9 cellular contexts compared by ENCODE assay signal in the genomic region with DNA sequence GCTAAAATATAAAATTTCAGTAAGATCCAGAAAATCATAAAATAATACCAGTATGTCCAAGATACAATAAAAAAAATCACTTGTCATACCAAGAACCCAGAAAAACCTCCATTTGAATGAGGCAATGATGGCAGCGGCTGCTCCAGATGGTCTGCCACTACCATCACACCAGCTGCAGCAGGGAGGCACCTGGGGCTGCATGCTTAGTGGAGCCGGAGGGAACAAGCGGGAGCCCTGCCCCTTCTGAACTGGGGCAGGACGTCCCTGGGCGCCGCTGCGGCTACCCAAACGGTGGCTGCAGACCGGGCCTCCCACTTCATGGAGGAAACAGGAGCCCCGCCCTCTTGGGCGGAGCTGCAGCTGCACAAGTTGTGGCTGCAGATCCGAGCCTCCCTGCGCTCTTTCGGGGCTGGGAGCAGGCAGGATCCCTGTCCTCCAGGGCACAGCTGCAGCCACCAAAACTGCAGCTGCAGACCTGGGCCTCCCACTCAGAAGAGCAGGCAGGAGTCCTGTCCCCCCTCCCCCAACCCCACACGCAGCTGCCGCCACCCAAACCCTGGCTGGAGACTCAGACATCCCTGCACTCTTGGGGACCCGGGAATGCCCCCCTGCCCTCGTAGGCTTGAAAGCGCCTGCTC. TPM values are rescaled to one million over a fixed set of nuclear protein-coding genes. Genes with fewer than 3 reads are reported as not detected.
A peak's percentile ranks its signal among the peaks of the same experiment; 100 is the strongest.
DNase-seq lines count a peak whose midpoint lies in the region; ATAC-seq and TF ChIP-seq lines count a peak whose summit lies in the region.
"Had no signal": no experiment of that assay in that cellular context is flagged by ENCODE, and none has a peak within 500 bp of the region (broad histone marks: within the 10 kb centered on the region; RNA-seq: fewer than 3 reads in every experiment).

No MANE protein-coding gene starts in this region.

- H3K4me1 ChIP-seq in KMS-11 (ENCODE audit: low read depth, poor library complexity, severe bottlenecking) (peaks cover 19% of the 10 kb centered on the region), heart left ventricle (peaks cover 0 to 13% (median 0%) of the 10 kb centered on the region in 12 donors), vagina (peaks cover 6% of the 10 kb centered on the region)

- ATAC-seq in GM21515 (IDR thresholded peaks at IDR 0.05; ENCODE audit: unreplicated experiment): peak; percentile 92
- ATAC-seq in heart left ventricle: peak; percentile 67 to 94 (median 93)

- H3K27ac ChIP-seq in KMS-11 (peak overlapping the region; percentile 77), heart left ventricle (no peak overlapping the region), vagina (no peak overlapping the region)
- H3K27ac ChIP-seq: VCaP had no signal

- TF ChIP-seq CTCF in KMS-11 (conservative IDR thresholded peaks at IDR 0.05; ENCODE audit: low read depth, low read length) (no peak), heart left ventricle (IDR thresholded peaks at IDR 0.05) (no peak), vagina (IDR thresholded peaks at IDR 0.05) (no peak)

- no peaks in the 10 kb centered on the region for H3K9me3 Mint-ChIP-seq in activated naive CD4-positive, alpha-beta T cell treated with anti-CD3 and anti-CD28 coated beads for 36 hours

- no peaks in the 10 kb centered on the region for H3K79me2 ChIP-seq in KMS-11 (ENCODE audit: insufficient read depth, low read depth)

- H3K27ac Mint-ChIP-seq in activated naive CD4-positive, alpha-beta T cell treated with anti-CD3 and anti-CD28 coated beads for 36 hours: no peak overlapping the region

- WGBS in heart left ventricle, 4 donors: 11 to 18% (median 13%) methylated on average over 13 to 19 of the region's 19 CpGs

- H3K27me3 ChIP-seq in KMS-11 (ENCODE audit: insufficient read depth, low read depth) (no peaks in the 10 kb centered on the region), heart left ventricle (no peaks in the 10 kb centered on the region), vagina (no peaks in the 10 kb centered on the region)

- TF ChIP-seq POLR2A in heart left ventricle (IDR thresholded peaks at IDR 0.05) (no peak), vagina (IDR thresholded peaks at IDR 0.05) (no peak)

- DNase-seq in Caki2 (ENCODE audit: low read depth) (peak; percentile 58), SHP77 treated with DMSO at 0.1 percent for 48 hours (lab: John Stamatoyannopoulos, UW) (peak; percentile 81), heart left ventricle (peak; percentile 62 to 89 (median 80)), posterior vena cava (ENCODE audit: low spot score) (peak; percentile 87), vagina (ENCODE audit: extremely low spot score in 2 of 2) (no peak)
- peak; percentile 72 for DNase-seq in activated naive CD4-positive, alpha-beta T cell treated with anti-CD3 and anti-CD28 coated beads for 36 hours

- peak overlapping the region; percentile 68 for H3K4me2 ChIP-seq in KMS-11

- no peaks in the 10 kb centered on the region for H4K20me1 ChIP-seq in KMS-11 (ENCODE audit: insufficient read depth)

- peaks cover 8% of the 10 kb centered on the region for H3K4me1 Mint-ChIP-seq in activated naive CD4-positive, alpha-beta T cell treated with anti-CD3 and anti-CD28 coated beads for 36 hours (ENCODE audit: low read depth)

- intact Hi-C loops in activated naive CD4-positive, alpha-beta T cell treated with anti-CD3 and anti-CD28 coated beads for 36 hours (cut with micrococcal nuclease): no loop called here
- intact Hi-C loops in heart left ventricle (cut with DNase I) (no loop called here), posterior vena cava (cut with DNase I) (no loop called here), vagina (cut with DNase I) (no loop called here)

- H2AFZ ChIP-seq in KMS-11 (ENCODE audit: low read depth): peak overlapping the region; percentile 67

- peak overlapping the region; percentile 62 for H3K4me3 Mint-ChIP-seq in activated naive CD4-positive, alpha-beta T cell treated with anti-CD3 and anti-CD28 coated beads for 36 hours

- H3K36me3 ChIP-seq in KMS-11 (ENCODE audit: insufficient read depth): no peaks in the 10 kb centered on the region
- H3K36me3 ChIP-seq in heart left ventricle: no peaks in the 10 kb centered on the region
- no peaks in the 10 kb centered on the region for H3K36me3 ChIP-seq in vagina

- H3K4me3 ChIP-seq in KMS-11 (IDR thresholded peaks at IDR 0.05; ENCODE audit: insufficient read depth, low read depth, low read length) (no peak overlapping the region), heart left ventricle (peak overlapping the region in 11 of 12 donors; percentile 1 to 51 (median 45)), vagina (peak overlapping the region; percentile 17 to 44)

- peak overlapping the region; percentile 52; the same call in 1 of the 2 replicates for H3K9ac ChIP-seq in KMS-11

- in situ Hi-C loops in Caki2 (cut with HindIII; ENCODE audit: low pct_unique_long_range_greater_than_20kb, low sequenced_read_pairs): no loop called here

- no peaks in the 10 kb centered on the region for H3K27me3 Mint-ChIP-seq in activated naive CD4-positive, alpha-beta T cell treated with anti-CD3 and anti-CD28 coated beads for 36 hours (ENCODE audit: low read depth)

- H3K9me3 ChIP-seq in heart left ventricle: peaks cover 0 to 3% (median under 1%) of the 10 kb centered on the region in 12 donors
- H3K9me3 ChIP-seq in vagina: no peaks in the 10 kb centered on the region

- CTCF ChIA-PET in activated naive CD4-positive, alpha-beta T cell treated with anti-CD3 and anti-CD28 coated beads for 36 hours (lab: Charles Lee): interaction anchor here (1.3 kb wide), 1 partner anchor 87 kb away, joined by 4 read pairs; no protein-coding TSS in a partner anchor

- H3K36me3 Mint-ChIP-seq in activated naive CD4-positive, alpha-beta T cell treated with anti-CD3 and anti-CD28 coated beads for 36 hours (ENCODE audit: low read depth): no peaks in the 10 kb centered on the region

RNA-seq across cellular contexts. Expression of a gene that starts 36.1 kb away (rescaled TPM):
- not detected in 2 replicates for total RNA-seq in Caki2 (2014; rRNA removed; shearing (Covaris generic); ENCODE audit: low replicate concordance)
- not detected for total RNA-seq in activated naive CD4-positive, alpha-beta T cell treated with anti-CD3 and anti-CD28 coated beads for 36 hours
- total RNA-seq in heart left ventricle (not detected), posterior vena cava (not detected), vagina (not detected)
- polyA plus RNA-seq in heart left ventricle: not detected

Comparison
In these comparisons a context has a peak if more than half of its experiments do, and no peak if none do; other contexts are left out.
1. DNase-seq: peak in Caki2 (single experiment), SHP77 treated with DMSO at 0.1 percent for 48 hours (single experiment), activated naive CD4-positive, alpha-beta T cell treated with anti-CD3 and anti-CD28 coated beads for 36 hours (single experiment), heart left ventricle (5 of 5) and posterior vena cava (single experiment); none in vagina (0 of 2).